ENCODE assay signal across 1 cellular context in genomic region chr4:168853770-168854169, GRCh38.
TF ChIP-seq lines count a peak whose summit lies in the region.

No MANE protein-coding gene starts in this region.

TF ChIP-seq in WTC11, 78 proteins besides CTCF, POLR2A, EP300 and RAD21 (continued from another document):
- TF ChIP-seq E2F4 (CRISPR knock-in tag; IDR thresholded peaks at IDR 0.05; ENCODE audit: borderline replicate concordance, low read depth) = no peak
- no peak for TF ChIP-seq ETV6 (CRISPR knock-in tag; IDR thresholded peaks at IDR 0.05)
- no peak for TF ChIP-seq MXD4 (CRISPR knock-in tag; IDR thresholded peaks at IDR 0.05; ENCODE audit: borderline replicate concordance)
- no peak for TF ChIP-seq USF1 (CRISPR knock-in tag; IDR thresholded peaks at IDR 0.05)
- no peak for TF ChIP-seq NR1H2 (CRISPR knock-in tag; IDR thresholded peaks at IDR 0.05)
- TF ChIP-seq ZNF232 (CRISPR knock-in tag; IDR thresholded peaks at IDR 0.05) = no peak
- no peak for TF ChIP-seq GRHL2 (CRISPR knock-in tag; IDR thresholded peaks at IDR 0.05; ENCODE audit: insufficient replicate concordance, severe bottlenecking)
- TF ChIP-seq ESRRA (CRISPR knock-in tag; IDR thresholded peaks at IDR 0.05; ENCODE audit: borderline replicate concordance) = no peak
- no peak for TF ChIP-seq GABPB1 (CRISPR knock-in tag; IDR thresholded peaks at IDR 0.05)
